In the genomic region with DNA sequence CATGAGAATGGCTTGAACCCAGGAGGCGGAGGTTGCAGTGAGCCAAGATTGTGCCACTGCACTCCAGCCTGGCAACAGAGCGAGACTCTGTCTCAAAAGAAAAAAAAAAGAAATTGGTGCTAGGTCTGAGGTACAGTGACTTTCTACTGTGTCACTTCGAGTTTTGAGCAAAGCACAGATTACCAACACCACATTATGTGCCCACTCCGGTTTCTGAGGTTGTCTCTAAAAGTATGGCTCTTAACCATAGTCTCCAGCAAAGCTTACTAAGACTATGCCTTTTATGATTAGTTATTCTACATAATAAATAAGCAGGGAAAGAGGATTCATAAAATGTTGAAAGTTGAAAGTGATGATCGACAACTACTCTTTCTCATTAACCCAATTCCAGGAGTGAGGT, we compare ENCODE assay signal across 25 cellular contexts. TPM values are rescaled to one million over a fixed set of nuclear protein-coding genes. Genes with fewer than 3 reads are reported as not detected.
"Had no signal": no experiment of that assay in that cellular context is flagged by ENCODE, and none has a peak within 500 bp of the region (broad histone marks: within the 10 kb centered on the region; RNA-seq: fewer than 3 reads in every experiment).

No MANE protein-coding gene starts in this region.

- H3K27ac ChIP-seq: PC-9, Peyer's patch, SJCRH30 had no signal

- ATAC-seq: HepG2, Right ventricle myocardium inferior, SK-N-SH treated with all-trans-retinoic acid at 6 μM for 48 hours had no signal

- H3K36me3 ChIP-seq: MG63 had no signal

- FAIRE-seq: HepG2 had no signal

- H3K9me3 ChIP-seq: MG63, Peyer's patch, SJCRH30 had no signal

- H3K27me3 ChIP-seq: MG63, Peyer's patch, SJCRH30 had no signal

- H3K4me1 ChIP-seq: SJCRH30 had no signal

- DNase-seq: IMR-90; Karpas-422; KG1; MG63; NCI-H1092; NCI-H1105 treated with DMSO at 0.1 percent for 48 hours; NCI-H1417 treated with DMSO at 0.1 percent for 48 hours; NCI-H146; NCI-H1694 treated with DMSO at 0.1 percent for 48 hours; NCI-H1930; NCI-H2081; NCI-H2107; NCI-H524 treated with DMSO at 0.1 percent for 48 hours; NCI-H69; NCI-H774; NK-92 treated with Interleukin-12 subunit alpha and Interleukin-12 subunit beta, amount 100 ng/mL, for 24 hours; OCI-M1; PC-9; Peyer's patch; SHP77 treated with DMSO at 0.1 percent for 48 hours; SJCRH30 had no signal

- H3K4me3 ChIP-seq: MG63, PC-9, Peyer's patch, SJCRH30 had no signal

RNA-seq across cellular contexts. Expression of gene REM2, which starts 27.9 kb away (rescaled TPM):
- total RNA-seq: HepG2, HT1080, Right ventricle myocardium inferior, SJCRH30 had no signal
